Comparison of ENCODE assay signal across 12 cellular contexts in genomic region chr20:59027746-59028320, GRCh38. TPM values are rescaled to one million over a fixed set of nuclear protein-coding genes. Genes with fewer than 3 reads are reported as not detected.
DNase-seq lines count a peak whose midpoint lies in the region; ATAC-seq and TF ChIP-seq lines count a peak whose summit lies in the region.
"Had no signal": no experiment of that assay in that cellular context is flagged by ENCODE, and none has a peak within 500 bp of the region (broad histone marks: within the 10 kb centered on the region; RNA-seq: fewer than 3 reads in every experiment).

No MANE protein-coding gene starts in this region.

- CTCF ChIA-PET in HEK293 (lab: Yijun Ruan, JAX), result interaction anchor here (0.6 to 0.7 kb wide), 2 partner anchors 8 to 990 kb away, joined by 3 read pairs; no protein-coding TSS in a partner anchor

- peak overlapping the region; percentile 9 for H3K4me3 Mint-ChIP-seq in activated naive CD8-positive, alpha-beta T cell treated with anti-CD3 and anti-CD28 coated beads, Interleukin-2, amount 50 U/mL, for 24 hours

- no peak for ATAC-seq in activated naive CD8-positive, alpha-beta T cell treated with anti-CD3 and anti-CD28 coated beads, Interleukin-2, amount 50 U/mL, for 24 hours
- no peak for ATAC-seq in HG02571 (IDR thresholded peaks at IDR 0.05; ENCODE audit: unreplicated experiment)
- ATAC-seq: right cardiac atrium had no signal

- H3K36me3 ChIP-seq in HEK293 (ENCODE audit: control insufficient read depth in 2 of 2, insufficient read depth in 1 of 2, low read length in 2 of 2) (peaks cover 4 to 83% of the 10 kb centered on the region in 2 experiments), HAP-1 (replicated peaks) (peaks cover 76% of the 10 kb centered on the region)

- H3K27me3 ChIP-seq in HAP-1 (ENCODE audit: low read depth), result no peaks in the 10 kb centered on the region
- H3K27me3 ChIP-seq: esophagus muscularis mucosa had no signal

- no peak overlapping the region for H3K27ac ChIP-seq in HEK293 (ENCODE audit: extremely low read depth, low read depth, low read length)
- H3K27ac ChIP-seq: esophagus muscularis mucosa had no signal

- peaks cover 77% of the 10 kb centered on the region for H3K36me3 Mint-ChIP-seq in activated naive CD8-positive, alpha-beta T cell treated with anti-CD3 and anti-CD28 coated beads, Interleukin-2, amount 50 U/mL, for 24 hours (ENCODE audit: low read depth)

- H3K4me1 Mint-ChIP-seq in activated naive CD8-positive, alpha-beta T cell treated with anti-CD3 and anti-CD28 coated beads, Interleukin-2, amount 50 U/mL, for 24 hours, result peaks cover 54% of the 10 kb centered on the region

- peak overlapping the region; percentile 8 for H3K27ac Mint-ChIP-seq in activated naive CD8-positive, alpha-beta T cell treated with anti-CD3 and anti-CD28 coated beads, Interleukin-2, amount 50 U/mL, for 24 hours

- no peak overlapping the region for H3K4me3 ChIP-seq in HEK293 (ENCODE audit: low read depth, low read length)
- no peak overlapping the region for H3K4me3 ChIP-seq in HAP-1

- H3K9me3 Mint-ChIP-seq in activated naive CD8-positive, alpha-beta T cell treated with anti-CD3 and anti-CD28 coated beads, Interleukin-2, amount 50 U/mL, for 24 hours, result no peaks in the 10 kb centered on the region

- H3K27me3 Mint-ChIP-seq in activated naive CD8-positive, alpha-beta T cell treated with anti-CD3 and anti-CD28 coated beads, Interleukin-2, amount 50 U/mL, for 24 hours, result no peaks in the 10 kb centered on the region

- H3K4me1 ChIP-seq in HEK293 (ENCODE audit: control insufficient read depth, insufficient read depth, low read length), result peaks cover 7% of the 10 kb centered on the region; the same call in 1 of the 2 replicates
- H3K4me1 ChIP-seq in HAP-1, result peaks cover 32% of the 10 kb centered on the region

- TF ChIP-seq CTCF in HEK293 (tag by site-specific recombination; IDR thresholded peaks at IDR 0.05), result no peak

- in situ Hi-C loops in HAP-1 (cut with MboI; ENCODE audit: low sequenced_read_pairs), result loop anchor here (25.0 kb wide), 1 partner anchor 909 kb away; the partner anchor contains the start of genes FAM217B, PPP1R3D and SYCP2

- H3K9me3 ChIP-seq in HEK293 (ENCODE audit: control insufficient read depth, insufficient read depth, low read depth, low read length) (no peaks in the 10 kb centered on the region), HAP-1 (no peaks in the 10 kb centered on the region)
- H3K9me3 ChIP-seq: esophagus muscularis mucosa had no signal

- DNase-seq in activated naive CD8-positive, alpha-beta T cell treated with anti-CD3 and anti-CD28 coated beads, Interleukin-2, amount 50 U/mL, for 24 hours, result no peak
- peak; percentile 50 for DNase-seq in myocyte (ENCODE audit: low read depth)
- DNase-seq in hepatic stellate cell (ENCODE audit: low spot score), result no peak
- no peak for DNase-seq in HAP-1 (ENCODE audit: low spot score in 2 of 2)
- DNase-seq: activated CD4-positive, alpha-beta T cell treated with anti-CD3 and anti-CD28 coated beads for 4 hours; amniotic stem cell; DMS153; KG1; right cardiac atrium had no signal

- POLR2A ChIA-PET in HEK293 (lab: Yijun Ruan, JAX), result no interaction called here

TF ChIP-seq in HEK293, 187 proteins besides CTCF, POLR2A, EP300 and RAD21:
- TF ChIP-seq PRDM4 (tag by site-specific recombination; IDR thresholded peaks at IDR 0.05) (no peak), ZNF792 (tag by site-specific recombination; IDR thresholded peaks at IDR 0.05) (no peak), PRDM6 (tag by site-specific recombination; IDR thresholded peaks at IDR 0.05) (0 out of 2 replicates have a peak, but pooled peaks have one; percentile 31)

RNA-seq across cellular contexts. Expression of gene ATP5F1E, which starts 4.3 kb away (rescaled TPM):
- 24.7 and 29.0 TPM in 2 replicates for total RNA-seq in myocyte
- polyA plus RNA-seq in myocyte (2012), result 134 TPM

RNA-seq across cellular contexts. Expression of gene TUBB1, which starts 8.6 kb away (rescaled TPM):
- total RNA-seq in myocyte, result not detected in 2 replicates
- polyA plus RNA-seq in myocyte (2012), result 0.08 TPM

RNA-seq across cellular contexts. Expression of gene PRELID3B, which starts 14.8 kb away (rescaled TPM):
- 68.3 and 74.2 TPM in 2 replicates for total RNA-seq in myocyte
- polyA plus RNA-seq in myocyte (2012), result 30.6 TPM

RNA-seq across cellular contexts. Expression of gene CTSZ, which starts 20.8 kb away (rescaled TPM):
- total RNA-seq in myocyte, result 69.6 and 74.7 TPM in 2 replicates
- polyA plus RNA-seq in myocyte (2012), result 311 TPM

RNA-seq across cellular contexts. Expression of gene NELFCD, which starts 46.8 kb away (rescaled TPM):
- total RNA-seq in myocyte, result 32.0 and 38.6 TPM in 2 replicates
- 37.2 TPM for polyA plus RNA-seq in myocyte (2012)
